Comparison of ENCODE assay signal across 13 cellular contexts in the genomic region with DNA sequence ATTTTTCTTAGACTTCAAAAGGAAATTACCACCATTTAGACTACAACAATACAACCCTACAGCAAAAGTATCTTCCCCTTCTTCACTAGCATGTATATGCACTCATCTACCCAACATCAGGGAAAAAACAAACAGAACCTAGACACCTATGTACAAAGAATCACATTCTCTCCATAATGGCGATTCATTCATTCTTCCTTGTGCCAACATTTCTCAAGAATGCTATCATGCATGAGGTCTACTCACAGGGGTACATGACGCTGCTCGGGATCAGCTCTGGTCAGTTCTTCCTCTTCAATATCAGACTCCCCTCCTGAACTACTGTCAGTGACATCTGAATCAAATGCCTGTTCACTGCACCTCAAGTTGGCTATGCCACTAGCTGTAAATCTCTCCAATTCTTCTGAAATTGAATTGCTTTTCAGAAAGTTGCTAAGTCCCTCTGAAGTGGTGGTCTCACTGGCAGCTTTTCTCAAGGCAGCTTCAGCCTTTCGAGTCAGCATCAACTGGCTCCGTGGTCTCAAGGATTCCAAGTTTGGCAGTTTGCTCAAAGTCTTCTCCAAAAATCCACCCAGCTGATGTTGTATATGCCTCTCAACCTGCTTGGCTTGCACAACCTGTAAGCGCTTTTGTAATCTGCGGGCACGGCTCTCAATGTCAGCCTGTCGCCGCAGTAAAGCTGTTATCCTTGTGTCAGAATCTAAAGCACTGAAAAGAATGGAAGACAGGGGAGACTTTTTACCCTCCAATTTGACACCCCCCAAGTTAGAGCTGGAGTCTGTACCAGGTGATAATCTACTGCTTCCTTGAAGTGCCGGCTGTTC. TPM values are rescaled to one million over a fixed set of nuclear protein-coding genes. Genes with fewer than 3 reads are reported as not detected.
DNase-seq lines count a peak whose midpoint lies in the region; ATAC-seq and TF ChIP-seq lines count a peak whose summit lies in the region.
"Had no signal": no experiment of that assay in that cellular context is flagged by ENCODE, and none has a peak within 500 bp of the region (broad histone marks: within the 10 kb centered on the region; RNA-seq: fewer than 3 reads in every experiment).

No MANE protein-coding gene starts in this region.

- H3K4me3 ChIP-seq in CD4-positive, CD25-positive, alpha-beta regulatory T cell (ENCODE audit: low read depth, low read length), result peak overlapping the region; percentile 48
- H3K4me3 ChIP-seq in Caco-2 (ENCODE audit: low read depth, low read length), result no peak overlapping the region
- no peak overlapping the region for H3K4me3 ChIP-seq in naive thymus-derived CD4-positive, alpha-beta T cell (ENCODE audit: low read length)
- H3K4me3 ChIP-seq: testis had no signal

- POLR2A ChIA-PET in Caco-2 (lab: Charles Lee), result no interaction called here
- POLR2A ChIA-PET in naive thymus-derived CD4-positive, alpha-beta T cell (lab: Charles Lee), result interaction anchor here (1.4 kb wide), 1 partner anchor 17 kb away, joined by 5 read pairs; no protein-coding TSS in a partner anchor

- no peak overlapping the region for H3K27ac ChIP-seq in CD4-positive, CD25-positive, alpha-beta regulatory T cell (ENCODE audit: insufficient read depth, low read length, poor library complexity, severe bottlenecking)
- H3K27ac ChIP-seq in naive thymus-derived CD4-positive, alpha-beta T cell (ENCODE audit: low read depth, low read length), result no peak overlapping the region
- H3K27ac ChIP-seq: C4-2B, testis had no signal

- H3K4me1 ChIP-seq in CD4-positive, CD25-positive, alpha-beta regulatory T cell (ENCODE audit: control insufficient read depth, insufficient read depth, low read length, poor library complexity, severe bottlenecking), result peaks cover 60% of the 10 kb centered on the region
- peaks cover 15% of the 10 kb centered on the region for H3K4me1 ChIP-seq in Caco-2
- peaks cover 34 to 60% of the 10 kb centered on the region in 2 donors for H3K4me1 ChIP-seq in naive thymus-derived CD4-positive, alpha-beta T cell (ENCODE audit: control insufficient read depth in 2 of 2, insufficient read depth in 2 of 2, low read length in 2 of 2)

- no peaks in the 10 kb centered on the region for H3K27me3 ChIP-seq in CD4-positive, CD25-positive, alpha-beta regulatory T cell (ENCODE audit: control insufficient read depth, insufficient read depth, low read length)
- H3K27me3 ChIP-seq in Caco-2 (replicated peaks; ENCODE audit: control insufficient read depth, insufficient read depth, low read length), result no peaks in the 10 kb centered on the region
- no peaks in the 10 kb centered on the region for H3K27me3 ChIP-seq in naive thymus-derived CD4-positive, alpha-beta T cell (ENCODE audit: control insufficient read depth in 2 of 2, insufficient read depth in 2 of 2, low read length in 2 of 2)
- H3K27me3 ChIP-seq: testis had no signal

- intact Hi-C loops in Caco-2 (cut with micrococcal nuclease; ENCODE audit: unreplicated experiment), result no loop called here
- intact Hi-C loops in naive thymus-derived CD4-positive, alpha-beta T cell (cut with micrococcal nuclease), result loop anchor here in 1 of 2 donors (1.0 to 2.0 kb wide), 2 partner anchors 11 to 14 kb away; no protein-coding TSS in a partner anchor

- peaks cover 35% of the 10 kb centered on the region for H3K36me3 Mint-ChIP-seq in CD4-positive, CD25-positive, alpha-beta regulatory T cell
- H3K36me3 Mint-ChIP-seq in Caco-2 (ENCODE audit: insufficient read depth, unreplicated experiment), result peaks cover 68% of the 10 kb centered on the region
- peaks cover 73% of the 10 kb centered on the region for H3K36me3 Mint-ChIP-seq in activated T-helper 17 cell treated with anti-CD3 and anti-CD28 coated beads, Interleukin-2, amount 50 U/mL, for 72 hours (ENCODE audit: low read depth)
- H3K36me3 Mint-ChIP-seq in naive thymus-derived CD4-positive, alpha-beta T cell, result peaks cover 12 to 47% (median 23%) of the 10 kb centered on the region in 5 donors

- H3K27ac Mint-ChIP-seq in CD4-positive, CD25-positive, alpha-beta regulatory T cell, result peak overlapping the region; percentile 11 to 66 (median 49)
- H3K27ac Mint-ChIP-seq in Caco-2 (ENCODE audit: unreplicated experiment), result no peak overlapping the region
- no peak overlapping the region for H3K27ac Mint-ChIP-seq in activated T-helper 17 cell treated with anti-CD3 and anti-CD28 coated beads, Interleukin-2, amount 50 U/mL, for 72 hours
- H3K27ac Mint-ChIP-seq in naive thymus-derived CD4-positive, alpha-beta T cell, result peak overlapping the region in 8 of 9 donors; percentile 1 to 91 (median 40)

- H3K4me3 Mint-ChIP-seq in CD4-positive, CD25-positive, alpha-beta regulatory T cell, result peak overlapping the region in 3 of 4 donors; percentile 1 to 35 (median 24)
- no peak overlapping the region for H3K4me3 Mint-ChIP-seq in Caco-2 (ENCODE audit: unreplicated experiment)
- peak overlapping the region; percentile 0 for H3K4me3 Mint-ChIP-seq in activated T-helper 17 cell treated with anti-CD3 and anti-CD28 coated beads, Interleukin-2, amount 50 U/mL, for 72 hours
- peak overlapping the region in 9 of 10 donors; percentile 0 to 76 (median 33) for H3K4me3 Mint-ChIP-seq in naive thymus-derived CD4-positive, alpha-beta T cell

- no peaks in the 10 kb centered on the region for H3K27me3 Mint-ChIP-seq in CD4-positive, CD25-positive, alpha-beta regulatory T cell
- H3K27me3 Mint-ChIP-seq in Caco-2 (ENCODE audit: insufficient read depth, unreplicated experiment), result no peaks in the 10 kb centered on the region
- H3K27me3 Mint-ChIP-seq in activated T-helper 17 cell treated with anti-CD3 and anti-CD28 coated beads, Interleukin-2, amount 50 U/mL, for 72 hours, result no peaks in the 10 kb centered on the region
- H3K27me3 Mint-ChIP-seq in naive thymus-derived CD4-positive, alpha-beta T cell, result no peaks in the 10 kb centered on the region

- TF ChIP-seq CTCF in Caco-2 (IDR thresholded peaks at IDR 0.05; ENCODE audit: insufficient read depth in 1 of 2, low read depth in 1 of 2, low read length in 1 of 2, severe bottlenecking in 1 of 2, unreplicated experiment in 1 of 2), result no peak

- H3K4me1 Mint-ChIP-seq in CD4-positive, CD25-positive, alpha-beta regulatory T cell, result peaks cover 43 to 92% (median 77%) of the 10 kb centered on the region in 4 donors
- peaks cover 30% of the 10 kb centered on the region for H3K4me1 Mint-ChIP-seq in Caco-2 (ENCODE audit: low read depth, unreplicated experiment)
- H3K4me1 Mint-ChIP-seq in activated T-helper 17 cell treated with anti-CD3 and anti-CD28 coated beads, Interleukin-2, amount 50 U/mL, for 72 hours, result peaks cover 45% of the 10 kb centered on the region
- H3K4me1 Mint-ChIP-seq in naive thymus-derived CD4-positive, alpha-beta T cell, result peaks cover 57 to 96% (median 91%) of the 10 kb centered on the region in 7 donors

- CTCF ChIA-PET in Caco-2 (lab: Charles Lee), result interaction anchor here (0.5 kb wide), 1 partner anchor 71 kb away, joined by 3 read pairs; no protein-coding TSS in a partner anchor
- CTCF ChIA-PET in naive thymus-derived CD4-positive, alpha-beta T cell (lab: Charles Lee), result interaction anchor here (0.5 to 1.7 kb wide), 3 partner anchors 17 to 126 kb away, joined by 3 to 11 read pairs (median 3); no protein-coding TSS in a partner anchor

- no peaks in the 10 kb centered on the region for H3K9me3 Mint-ChIP-seq in CD4-positive, CD25-positive, alpha-beta regulatory T cell
- no peaks in the 10 kb centered on the region for H3K9me3 Mint-ChIP-seq in Caco-2 (ENCODE audit: unreplicated experiment)
- H3K9me3 Mint-ChIP-seq in activated T-helper 17 cell treated with anti-CD3 and anti-CD28 coated beads, Interleukin-2, amount 50 U/mL, for 72 hours, result no peaks in the 10 kb centered on the region
- no peaks in the 10 kb centered on the region for H3K9me3 Mint-ChIP-seq in naive thymus-derived CD4-positive, alpha-beta T cell

- no peak for DNase-seq in CD4-positive, CD25-positive, alpha-beta regulatory T cell
- DNase-seq in Caco-2 (no peak), NK-92 (lab: John Stamatoyannopoulos, UW; ENCODE audit: unreplicated experiment) (no peak)
- no peak for DNase-seq in naive thymus-derived CD4-positive, alpha-beta T cell
- no peak for DNase-seq in activated CD8-positive, alpha-beta memory T cell treated with anti-CD3 and anti-CD28 coated beads, Interleukin-2, amount 50 U/mL, for 48 hours
- DNase-seq: activated CD8-positive, alpha-beta memory T cell treated with anti-CD3 and anti-CD28 coated beads, Interleukin-2, amount 50 U/mL, for 4 hours; NCI-H2081; NCI-H526; OCI-M1; testis had no signal

- H3K36me3 ChIP-seq in CD4-positive, CD25-positive, alpha-beta regulatory T cell (ENCODE audit: control insufficient read depth, insufficient read depth, low read length), result peaks cover 47% of the 10 kb centered on the region
- H3K36me3 ChIP-seq in Caco-2 (ENCODE audit: control insufficient read depth, insufficient read depth, low read length), result peaks cover 3% of the 10 kb centered on the region; the same call in 1 of the 2 replicates
- H3K36me3 ChIP-seq in naive thymus-derived CD4-positive, alpha-beta T cell (ENCODE audit: control insufficient read depth in 2 of 3, insufficient read depth in 3 of 3, low read length in 3 of 3), result peaks cover 4 to 29% (median 18%) of the 10 kb centered on the region in 3 experiments

- no peak for ATAC-seq in CD4-positive, CD25-positive, alpha-beta regulatory T cell (ENCODE audit: low read depth in 2 of 2)
- ATAC-seq in activated T-helper 17 cell treated with anti-CD3 and anti-CD28 coated beads, Interleukin-2, amount 50 U/mL, for 72 hours (replicated peaks), result peak; percentile 12
- ATAC-seq in naive thymus-derived CD4-positive, alpha-beta T cell, result no peak
- ATAC-seq in GM19455 (IDR thresholded peaks at IDR 0.05; ENCODE audit: unreplicated experiment), result no peak

- BruUV-seq in Caco-2 (replicated peaks; lab: Mats Ljungman, UMichigan), result TSS peak; percentile 49

- no peaks in the 10 kb centered on the region for H3K9me3 ChIP-seq in CD4-positive, CD25-positive, alpha-beta regulatory T cell (ENCODE audit: control insufficient read depth in 2 of 2, low read length in 2 of 2)
- H3K9me3 ChIP-seq in Caco-2, result 0 out of 2 replicates have a peak, but pooled peaks cover 2% of the 10 kb centered on the region
- H3K9me3 ChIP-seq in naive thymus-derived CD4-positive, alpha-beta T cell (ENCODE audit: control insufficient read depth in 2 of 3, low read length in 3 of 3), result no peaks in the 10 kb centered on the region
- H3K9me3 ChIP-seq: testis had no signal

RNA-seq across cellular contexts. Expression of gene KANSL1, which starts 22.4 kb away (rescaled TPM):
- total RNA-seq in CD4-positive, CD25-positive, alpha-beta regulatory T cell, result 295 TPM
- polyA plus RNA-seq in CD4-positive, CD25-positive, alpha-beta regulatory T cell, result 10 to 100 TPM in 3 of 4 donors, 1 to 10 TPM in 1; 9.1 to 14.1 (median 11.3) TPM
- 83.0 and 88.9 TPM in 2 replicates for total RNA-seq in Caco-2 (2022)
- total RNA-seq in activated T-helper 17 cell treated with anti-CD3 and anti-CD28 coated beads, Interleukin-2, amount 50 U/mL, for 72 hours, result 100 to 1,000 TPM in 1 of 2 donors, 10 to 100 TPM in 1; 83.6 to 170 TPM
- 100 to 1,000 TPM; 121 to 230 (median 202) TPM for total RNA-seq in naive thymus-derived CD4-positive, alpha-beta T cell
- 10 to 100 TPM; 17.4 to 24.0 TPM for polyA plus RNA-seq in naive thymus-derived CD4-positive, alpha-beta T cell

Comparison
In these comparisons a context has a peak if more than half of its experiments do, and no peak if none do; other contexts are left out.
1. H3K27ac Mint-ChIP-seq: peak in CD4-positive, CD25-positive, alpha-beta regulatory T cell (3 of 3) and naive thymus-derived CD4-positive, alpha-beta T cell (8 of 9); none in Caco-2 (single experiment) and activated T-helper 17 cell treated with anti-CD3 and anti-CD28 coated beads, Interleukin-2, amount 50 U/mL, for 72 hours (single experiment).